Comparison of ENCODE assay signal across 8 cellular contexts in the genomic region with DNA sequence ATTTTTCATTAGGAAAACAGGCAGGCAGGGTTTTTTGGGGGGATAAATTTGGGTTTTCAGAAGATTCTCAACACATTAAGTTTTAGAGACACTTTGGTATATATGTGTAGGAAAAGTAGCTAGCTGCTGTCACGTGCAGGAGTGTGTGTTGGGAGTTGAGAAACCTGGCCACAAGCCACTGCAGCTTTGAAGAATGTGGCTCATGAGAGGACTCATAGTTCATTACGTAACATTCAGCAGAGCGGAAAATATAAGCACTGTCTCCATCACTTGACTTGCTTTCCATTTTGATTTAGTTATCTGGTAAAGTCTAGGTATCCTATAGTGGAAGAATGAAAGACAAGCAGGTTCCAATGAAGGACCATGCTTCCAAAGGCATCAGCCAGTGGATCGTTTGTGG. TPM values are rescaled to one million over a fixed set of nuclear protein-coding genes. Genes with fewer than 3 reads are reported as not detected.
DNase-seq lines count a peak whose midpoint lies in the region; ATAC-seq, FAIRE-seq and TF ChIP-seq lines count a peak whose summit lies in the region.

No MANE protein-coding gene starts in this region.

- peak overlapping the region; percentile 1 for H3K4me3 Mint-ChIP-seq in T-helper 17 cell

- no peak for TF ChIP-seq CTCF in AG04450 (IDR thresholded peaks at IDR 0.05; ENCODE audit: low read depth, low read length)
- no peak for TF ChIP-seq CTCF in MM.1S (IDR thresholded peaks at IDR 0.05; ENCODE audit: low read length)

- H3F3A ChIP-seq in MM.1S (ENCODE audit: insufficient read depth, low read length), result no peaks in the 10 kb centered on the region

- DNase-seq in AG04450 (ENCODE audit: low read depth, low spot score) (peak; percentile 57), H54 (ENCODE audit: insufficient read length, low spot score) (no peak), T-helper 17 cell (no peak), fibroblast of peridontal ligament (ENCODE audit: extremely low read depth) (peak; percentile 88), MM.1S (no peak), amniotic stem cell (lab: John Stamatoyannopoulos, UW) (no peak), NCI-H2081 treated with DMSO at 0.1 percent for 48 hours (lab: John Stamatoyannopoulos, UW) (no peak)

- no peak overlapping the region for H3K4me3 ChIP-seq in AG04450 (ENCODE audit: low read depth, low read length)
- no peak overlapping the region for H3K4me3 ChIP-seq in rectal smooth muscle tissue (ENCODE audit: low read length)
- no peak overlapping the region for H3K4me3 ChIP-seq in MM.1S (ENCODE audit: low read length)

- H3K4me2 ChIP-seq in MM.1S (ENCODE audit: low read depth, low read length), result no peak overlapping the region

- H3K27me3 ChIP-seq in AG04450 (ENCODE audit: control insufficient read depth, insufficient read depth, low read length) (no peaks in the 10 kb centered on the region), rectal smooth muscle tissue (ENCODE audit: control insufficient read depth, insufficient read depth, low read length) (no peaks in the 10 kb centered on the region), MM.1S (replicated peaks; ENCODE audit: insufficient read depth, low read length) (no peaks in the 10 kb centered on the region)

- no peaks in the 10 kb centered on the region for H3K9me2 ChIP-seq in MM.1S (replicated peaks; ENCODE audit: insufficient read depth, low read length)

- H3K27ac ChIP-seq in AG04450 (ENCODE audit: low read depth, low read length) (no peak overlapping the region), rectal smooth muscle tissue (ENCODE audit: low read depth, low read length) (peak overlapping the region; percentile 15), MM.1S (ENCODE audit: low read length) (no peak overlapping the region)

- H3K4me1 Mint-ChIP-seq in T-helper 17 cell, result peaks cover 47% of the 10 kb centered on the region

- H3K36me3 ChIP-seq in rectal smooth muscle tissue (ENCODE audit: control insufficient read depth, insufficient read depth, low read length) (no peaks in the 10 kb centered on the region), MM.1S (replicated peaks; ENCODE audit: insufficient read depth, low read length) (no peaks in the 10 kb centered on the region)

- ATAC-seq in T-helper 17 cell, result peak; percentile 56

- H2AFZ ChIP-seq in MM.1S (ENCODE audit: low read length), result no peak overlapping the region

- no peak overlapping the region for H3K9ac ChIP-seq in rectal smooth muscle tissue (ENCODE audit: low read length)
- no peak overlapping the region for H3K9ac ChIP-seq in MM.1S (ENCODE audit: low read length)

- H3K27ac Mint-ChIP-seq in T-helper 17 cell, result peak overlapping the region; percentile 93

- POLR2A ChIA-PET in AG04450 (lab: Yijun Ruan, JAX), result no interaction called here

- H4K20me1 ChIP-seq in MM.1S (ENCODE audit: insufficient read depth, low read length), result no peaks in the 10 kb centered on the region

- H3K79me2 ChIP-seq in MM.1S (ENCODE audit: low read length), result no peaks in the 10 kb centered on the region

- peaks cover 16% of the 10 kb centered on the region for H3K4me1 ChIP-seq in rectal smooth muscle tissue (ENCODE audit: control insufficient read depth, insufficient read depth, low read length)
- peaks cover 5% of the 10 kb centered on the region; the same call in 1 of the 2 replicates for H3K4me1 ChIP-seq in MM.1S (ENCODE audit: low read length)

- CTCF ChIA-PET in AG04450 (lab: Charles Lee), result interaction anchor here (0.7 to 4.7 kb wide), 7 partner anchors 12 to 389 kb away, joined by 3 to 56 read pairs (median 3); no protein-coding TSS in a partner anchor

- no peak for TF ChIP-seq POLR2A in H54 (IDR thresholded peaks at IDR 0.05; ENCODE audit: low read depth, low read length)

- peak; percentile 62 for FAIRE-seq in H54 (lab: Jason Lieb, UNC)

- no peaks in the 10 kb centered on the region for H3K9me3 ChIP-seq in AG04450 (ENCODE audit: control insufficient read depth, insufficient read depth, low read length)
- H3K9me3 ChIP-seq in T-helper 17 cell (ENCODE audit: control insufficient read depth, low read length, poor library complexity, severe bottlenecking), result no peaks in the 10 kb centered on the region
- H3K9me3 ChIP-seq in MM.1S (replicated peaks; ENCODE audit: insufficient read depth, low read length), result no peaks in the 10 kb centered on the region

- peaks cover 2% of the 10 kb centered on the region for H3K36me3 Mint-ChIP-seq in T-helper 17 cell (ENCODE audit: low read depth)

- no peaks in the 10 kb centered on the region for H3K27me3 Mint-ChIP-seq in T-helper 17 cell

RNA-seq across cellular contexts. Expression of gene SMNDC1, which starts 31.2 kb away (rescaled TPM):
- 20.1 and 26.4 TPM in 2 replicates for polyA plus RNA-seq in AG04450 (2011; rRNA removed)
- polyA minus RNA-seq in AG04450 (2011; rRNA and poly(A)+ RNA removed), result 8.1 and 9.6 TPM in 2 replicates
- total RNA-seq in T-helper 17 cell, result 10 to 100 TPM; 33.7 to 50.4 TPM

Comparison
In these comparisons a context has a peak if more than half of its experiments do, and no peak if none do; other contexts are left out.
1. DNase-seq: peak in AG04450 (single experiment) and fibroblast of peridontal ligament (single experiment); none in H54 (single experiment), T-helper 17 cell (0 of 3), MM.1S (single experiment), amniotic stem cell (single experiment) and NCI-H2081 treated with DMSO at 0.1 percent for 48 hours (single experiment).